Comparison of ENCODE assay signal across 25 cellular contexts in the genomic region with DNA sequence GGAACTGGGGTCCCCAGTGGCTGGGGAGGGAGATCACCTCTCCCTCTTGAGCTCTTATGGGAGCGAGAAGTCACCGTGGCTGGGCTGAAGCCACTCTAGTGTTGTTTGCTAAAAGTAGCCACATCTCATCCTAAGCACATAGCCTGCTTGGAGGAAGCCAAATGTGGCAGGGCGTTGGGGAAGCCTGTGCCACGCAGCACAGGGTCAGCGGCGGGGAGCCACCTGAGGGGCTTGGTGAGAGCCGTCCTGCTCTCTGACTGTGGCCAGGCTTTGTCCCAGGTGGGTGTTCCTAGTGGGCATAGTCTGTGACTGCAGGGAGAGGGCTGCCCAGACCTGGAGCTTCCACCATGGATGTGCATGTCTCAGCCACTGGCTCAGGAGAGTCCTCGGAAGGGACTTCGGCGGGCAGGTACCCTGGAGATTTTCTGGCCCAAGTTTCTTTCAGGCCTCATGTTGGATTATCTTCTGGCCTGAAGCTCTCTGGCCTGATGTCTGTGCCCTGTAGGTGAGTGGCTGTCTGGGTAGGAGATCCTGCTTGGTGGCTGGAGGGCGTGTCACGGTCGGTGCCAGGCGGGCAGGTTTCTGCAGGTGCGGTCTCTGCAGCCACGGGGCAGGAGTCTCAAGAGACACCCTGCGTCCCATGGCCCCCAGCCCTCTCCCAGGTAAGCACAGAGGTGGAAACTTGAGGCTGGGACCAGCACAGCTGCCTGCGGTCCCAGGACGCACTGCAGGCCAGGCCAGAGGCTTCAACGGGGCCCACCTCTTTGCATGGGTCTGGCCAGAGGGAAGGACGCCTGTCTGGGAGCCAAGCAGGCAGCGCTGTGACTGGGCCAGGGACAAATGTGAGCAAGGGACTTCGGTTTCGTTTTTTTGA. TPM values are rescaled to one million over a fixed set of nuclear protein-coding genes. Genes with fewer than 3 reads are reported as not detected.
A peak's percentile ranks its signal among the peaks of the same experiment; 100 is the strongest.
DNase-seq lines count a peak whose midpoint lies in the region; ATAC-seq, FAIRE-seq and TF ChIP-seq lines count a peak whose summit lies in the region.
"Had no signal": no experiment of that assay in that cellular context is flagged by ENCODE, and none has a peak within 500 bp of the region (broad histone marks: within the 10 kb centered on the region; RNA-seq: fewer than 3 reads in every experiment).

No MANE protein-coding gene starts in this region.

- H2BK15ac ChIP-seq in H1 (ENCODE audit: low read length) = no peak overlapping the region

- no peaks in the 10 kb centered on the region for H3K4me1 Mint-ChIP-seq in CD14-positive monocyte
- no peaks in the 10 kb centered on the region for H3K4me1 Mint-ChIP-seq in T-helper 2 cell treated with Interferon-gamma antibody and Interleukin-4, amounts not matched to agents 5 μg/mL and 100 μg/mL, for 36 hours (ENCODE audit: low read depth)
- H3K4me1 Mint-ChIP-seq in stimulated activated naive B cell treated with anti-CD40 and anti-IgM and Interleukin-4, amounts not matched to agents 10 μg/mL and 1 μg/mL and 100 μg/mL, for 72 hours = peaks cover 0 to 4% of the 10 kb centered on the region in 2 donors
- H3K4me1 Mint-ChIP-seq: CD8-positive, alpha-beta memory T cell had no signal

- no peak overlapping the region for H2BK20ac ChIP-seq in H1 (ENCODE audit: low read length)

- H4K8ac ChIP-seq in H1 (ENCODE audit: extremely low read depth, insufficient read depth, low read length) = peak overlapping the region; percentile 62; the same call in 1 of the 2 replicates

- H3K9me3 Mint-ChIP-seq in CD14-positive monocyte = peaks cover 0 to 2% (median 0%) of the 10 kb centered on the region in 7 donors
- no peaks in the 10 kb centered on the region for H3K9me3 Mint-ChIP-seq in T-helper 2 cell treated with Interferon-gamma antibody and Interleukin-4, amounts not matched to agents 5 μg/mL and 100 μg/mL, for 36 hours
- H3K9me3 Mint-ChIP-seq in stimulated activated naive B cell treated with anti-CD40 and anti-IgM and Interleukin-4, amounts not matched to agents 10 μg/mL and 1 μg/mL and 100 μg/mL, for 72 hours = no peaks in the 10 kb centered on the region
- H3K9me3 Mint-ChIP-seq: CD8-positive, alpha-beta memory T cell; stimulated activated memory B cell treated with anti-CD40 and anti-IgM and Interleukin-4, amounts not matched to agents 10 μg/mL and 1 μg/mL and 100 μg/mL, for 72 hours had no signal

- CTCF ChIA-PET in H1 (lab: Charles Lee; ENCODE audit: partially characterized antibody) = interaction anchor here (0.9 to 2.1 kb wide), 9 partner anchors 11 to 168 kb away, joined by 3 to 8 read pairs (median 3); a partner anchor contains a TSS

- H3K4ac ChIP-seq in H1 (replicated peaks; ENCODE audit: insufficient read length, low read depth, low read length) = no peak overlapping the region

- no peaks in the 10 kb centered on the region for H3K23me2 ChIP-seq in H1 (ENCODE audit: low read depth, low read length)

- ATAC-seq in sciatic nerve (peak; percentile 31), HG02798 (IDR thresholded peaks at IDR 0.05; ENCODE audit: poor library complexity, unreplicated experiment) (no peak)
- ATAC-seq in stimulated activated naive B cell treated with anti-CD40 and anti-IgM and Interleukin-4, amounts not matched to agents 10 μg/mL and 1 μg/mL and 100 μg/mL, for 72 hours (replicated peaks) = no peak
- ATAC-seq: stimulated activated memory B cell treated with anti-CD40 and anti-IgM and Interleukin-4, amounts not matched to agents 10 μg/mL and 1 μg/mL and 100 μg/mL, for 72 hours had no signal

- no peak overlapping the region for H2AK5ac ChIP-seq in H1 (ENCODE audit: low read depth, low read length)

- H4K91ac ChIP-seq in H1 (replicated peaks; ENCODE audit: insufficient read length, low read length) = no peak overlapping the region

- H4K20me1 ChIP-seq in H1 (replicated peaks in 1 of 2; ENCODE audit: control insufficient read depth in 1 of 2, insufficient read depth in 2 of 2, low read length in 2 of 2) = no peaks in the 10 kb centered on the region

- no peaks in the 10 kb centered on the region for H3K79me1 ChIP-seq in H1 (ENCODE audit: low read depth, low read length)

- H3K27ac ChIP-seq in H1 (ENCODE audit: low read depth, low read length) (no peak overlapping the region), kidney (ENCODE audit: low read depth in 2 of 2, low read length in 2 of 2) (no peak overlapping the region)
- H3K27ac ChIP-seq: ovary, transverse colon had no signal

- H3K36me3 Mint-ChIP-seq in CD14-positive monocyte = no peaks in the 10 kb centered on the region
- no peaks in the 10 kb centered on the region for H3K36me3 Mint-ChIP-seq in T-helper 2 cell treated with Interferon-gamma antibody and Interleukin-4, amounts not matched to agents 5 μg/mL and 100 μg/mL, for 36 hours (ENCODE audit: low read depth)
- no peaks in the 10 kb centered on the region for H3K36me3 Mint-ChIP-seq in stimulated activated naive B cell treated with anti-CD40 and anti-IgM and Interleukin-4, amounts not matched to agents 10 μg/mL and 1 μg/mL and 100 μg/mL, for 72 hours
- H3K36me3 Mint-ChIP-seq: CD8-positive, alpha-beta memory T cell; stimulated activated memory B cell treated with anti-CD40 and anti-IgM and Interleukin-4, amounts not matched to agents 10 μg/mL and 1 μg/mL and 100 μg/mL, for 72 hours had no signal

- no peak overlapping the region for H3K4me2 ChIP-seq in H1 (ENCODE audit: insufficient read depth in 1 of 2, low read depth in 2 of 2, low read length in 2 of 2)

- no peaks in the 10 kb centered on the region for H3K27me3 ChIP-seq in H1 (replicated peaks in 1 of 4; ENCODE audit: control insufficient read depth in 3 of 4, extremely low read depth in 1 of 4, insufficient read depth in 3 of 4, low read length in 3 of 4)
- H3K27me3 ChIP-seq: ovary, transverse colon had no signal

- no peak overlapping the region for H2BK120ac ChIP-seq in H1 (replicated peaks; ENCODE audit: low read depth, low read length)

- no peak overlapping the region for H2AFZ ChIP-seq in H1 (ENCODE audit: low read length)

- H3K9me3 ChIP-seq in H1 (ENCODE audit: insufficient read depth in 2 of 2, low read depth in 1 of 2, low read length in 1 of 2) (no peaks in the 10 kb centered on the region), kidney (ENCODE audit: control insufficient read depth in 1 of 2, low read length in 2 of 2) (no peaks in the 10 kb centered on the region)
- H3K9me3 ChIP-seq: ovary, transverse colon had no signal

- POLR2A ChIA-PET in H1 (lab: Charles Lee; ENCODE audit: partially characterized antibody) = interaction anchor here (1.0 kb wide), 1 partner anchor 27 kb away, joined by 3 read pairs; no protein-coding TSS in a partner anchor

- no peak overlapping the region for H3K27ac Mint-ChIP-seq in CD14-positive monocyte
- H3K27ac Mint-ChIP-seq in T-helper 2 cell treated with Interferon-gamma antibody and Interleukin-4, amounts not matched to agents 5 μg/mL and 100 μg/mL, for 36 hours = no peak overlapping the region
- no peak overlapping the region for H3K27ac Mint-ChIP-seq in stimulated activated naive B cell treated with anti-CD40 and anti-IgM and Interleukin-4, amounts not matched to agents 10 μg/mL and 1 μg/mL and 100 μg/mL, for 72 hours
- H3K27ac Mint-ChIP-seq: stimulated activated memory B cell treated with anti-CD40 and anti-IgM and Interleukin-4, amounts not matched to agents 10 μg/mL and 1 μg/mL and 100 μg/mL, for 72 hours had no signal

- H3K4me3 ChIP-seq in H1 (ENCODE audit: extremely low read depth in 1 of 4, insufficient read depth in 2 of 4, low read depth in 3 of 4, low read length in 4 of 4) (no peak overlapping the region), kidney (ENCODE audit: low read length in 2 of 2) (no peak overlapping the region)
- H3K4me3 ChIP-seq: ovary, transverse colon had no signal

- no peaks in the 10 kb centered on the region for H3K4me1 ChIP-seq in H1 (replicated peaks in 1 of 4; ENCODE audit: control insufficient read depth in 3 of 4, insufficient read depth in 4 of 4, low read length in 3 of 4)
- peaks cover 0 to 2% of the 10 kb centered on the region in 2 donors for H3K4me1 ChIP-seq in kidney (ENCODE audit: control insufficient read depth in 1 of 2, insufficient read depth in 1 of 2, low read depth in 1 of 2, low read length in 2 of 2)
- H3K4me1 ChIP-seq: transverse colon had no signal

- H3K23ac ChIP-seq in H1 (ENCODE audit: insufficient read length) = no peak overlapping the region

- no peak overlapping the region for H3K18ac ChIP-seq in H1 (ENCODE audit: extremely low read depth, low read length)

- H3K9ac ChIP-seq in H1 (replicated peaks in 1 of 4; ENCODE audit: extremely low read depth in 1 of 4, low read depth in 3 of 4, low read length in 3 of 4) (no peak overlapping the region), kidney (ENCODE audit: low read length in 2 of 2) (no peak overlapping the region)

- TF ChIP-seq RAD21 in H1 (IDR thresholded peaks at IDR 0.05 in 1 of 2, conservative IDR thresholded peaks at IDR 0.05 in 1 of 2; ENCODE audit: low read depth in 2 of 2, low read length in 2 of 2) = no peak

- no peak overlapping the region for H3K14ac ChIP-seq in H1 (ENCODE audit: insufficient read length)

- H2BK5ac ChIP-seq in H1 (ENCODE audit: low read depth, low read length) = no peak overlapping the region

- peaks cover 2 to 6% (median 5%) of the 10 kb centered on the region in 3 donors for H3K27me3 Mint-ChIP-seq in CD14-positive monocyte (ENCODE audit: low read depth in 3 of 3)
- no peaks in the 10 kb centered on the region for H3K27me3 Mint-ChIP-seq in T-helper 2 cell treated with Interferon-gamma antibody and Interleukin-4, amounts not matched to agents 5 μg/mL and 100 μg/mL, for 36 hours (ENCODE audit: low read depth)
- no peaks in the 10 kb centered on the region for H3K27me3 Mint-ChIP-seq in stimulated activated naive B cell treated with anti-CD40 and anti-IgM and Interleukin-4, amounts not matched to agents 10 μg/mL and 1 μg/mL and 100 μg/mL, for 72 hours
- H3K27me3 Mint-ChIP-seq: CD8-positive, alpha-beta memory T cell; stimulated activated memory B cell treated with anti-CD40 and anti-IgM and Interleukin-4, amounts not matched to agents 10 μg/mL and 1 μg/mL and 100 μg/mL, for 72 hours had no signal

- H3K36me3 ChIP-seq in H1 (ENCODE audit: control insufficient read depth in 2 of 4, insufficient read depth in 4 of 4, low read length in 3 of 4) = no peaks in the 10 kb centered on the region
- no peaks in the 10 kb centered on the region for H3K36me3 ChIP-seq in kidney (ENCODE audit: control insufficient read depth in 1 of 2, insufficient read depth in 2 of 2, low read length in 2 of 2)
- H3K36me3 ChIP-seq: ovary, transverse colon had no signal

- TF ChIP-seq CTCF in CD14-positive monocyte (IDR thresholded peaks at IDR 0.05) (no peak), H1 (IDR thresholded peaks at IDR 0.05; ENCODE audit: control extremely low read depth in 1 of 3, insufficient read depth in 1 of 3, low read depth in 1 of 3, low read length in 3 of 3) (no peak), kidney (IDR thresholded peaks at IDR 0.05; ENCODE audit: borderline replicate concordance, extremely low read depth, insufficient read depth) (no peak)

- no peaks in the 10 kb centered on the region for H3K79me2 ChIP-seq in H1 (ENCODE audit: control insufficient read depth in 1 of 2, insufficient read depth in 2 of 2, low read length in 2 of 2)

- H3K4me3 Mint-ChIP-seq in CD14-positive monocyte = no peak overlapping the region
- H3K4me3 Mint-ChIP-seq in T-helper 2 cell treated with Interferon-gamma antibody and Interleukin-4, amounts not matched to agents 5 μg/mL and 100 μg/mL, for 36 hours = no peak overlapping the region
- H3K4me3 Mint-ChIP-seq in stimulated activated naive B cell treated with anti-CD40 and anti-IgM and Interleukin-4, amounts not matched to agents 10 μg/mL and 1 μg/mL and 100 μg/mL, for 72 hours = no peak overlapping the region
- H3K4me3 Mint-ChIP-seq: CD8-positive, alpha-beta memory T cell; stimulated activated memory B cell treated with anti-CD40 and anti-IgM and Interleukin-4, amounts not matched to agents 10 μg/mL and 1 μg/mL and 100 μg/mL, for 72 hours had no signal

- WGBS in H1 (ENCODE audit: extremely low coverage in 1 of 2, insufficient coverage in 1 of 2, insufficient read length in 1 of 2, insufficient replicate concordance in 2 of 2, low coverage in 1 of 2, low lambda C conversion rate in 2 of 2, missing lambda C conversion rate in 1 of 2), 2 experiments = 95% methylated on average over 24 of the region's 24 CpGs; no CpG with 5 or more reads in 1 of the 2 experiments

- no peak for TF ChIP-seq EP300 in H1 (IDR thresholded peaks at IDR 0.05; ENCODE audit: borderline replicate concordance in 1 of 2, low read depth in 2 of 2, low read length in 2 of 2)

- no peak for FAIRE-seq in H1 (lab: Jason Lieb, UNC)
- no peak for FAIRE-seq in kidney (lab: Jason Lieb, UNC)
- FAIRE-seq: GM18507, keratinocyte had no signal

- no peak overlapping the region for H4K5ac ChIP-seq in H1 (ENCODE audit: insufficient read length, low read depth, low read length)

- DNase-seq in CD14-positive monocyte (ENCODE audit: low spot score) = peak; percentile 34
- DNase-seq in H1 (ENCODE audit: low read depth in 1 of 2, low spot score in 2 of 2) = no peak
- peak; percentile 62 for DNase-seq in kidney
- DNase-seq in sciatic nerve (ENCODE audit: low spot score) = no peak
- DNase-seq in T-helper 2 cell treated with Interferon-gamma antibody and Interleukin-4, amounts not matched to agents 5 μg/mL and 100 μg/mL, for 36 hours (ENCODE audit: low spot score) = no peak
- no peak for DNase-seq in stimulated activated naive B cell treated with anti-CD40 and anti-IgM and Interleukin-4, amounts not matched to agents 10 μg/mL and 1 μg/mL and 100 μg/mL, for 72 hours
- no peak for DNase-seq in occipital lobe (lab: John Stamatoyannopoulos, UW)
- DNase-seq: ACHN; activated CD4-positive, alpha-beta T cell treated with anti-CD3 and anti-CD28 coated beads, Interleukin-2, amount 50 U/mL, for 1 hour; activated T-cell treated with anti-CD3 and anti-CD28 coated beads for 4 hours; amygdala; cerebellar nuclear complex; DND-41; effector memory CD4-positive, alpha-beta T cell; GOT3; NCI-H1930; NCI-H446; SW 1271; transverse colon had no signal

- no peak overlapping the region for H2BK12ac ChIP-seq in H1 (ENCODE audit: low read depth, low read length)

- intact Hi-C loops in CD14-positive monocyte (cut with micrococcal nuclease) = no loop called here
- intact Hi-C loops in kidney (cut with DNase I) = no loop called here
- intact Hi-C loops in sciatic nerve (cut with DNase I) = no loop called here

- H3K56ac ChIP-seq in H1 (replicated peaks; ENCODE audit: insufficient read length, low read depth, low read length) = no peak overlapping the region

- no peak for TF ChIP-seq POLR2A in H1 (IDR thresholded peaks at IDR 0.05; ENCODE audit: control extremely low read depth in 1 of 2, low read depth in 2 of 2, low read length in 2 of 2)

RNA-seq across cellular contexts. Expression of a gene that starts 38.8 kb away (rescaled TPM):
- polyA plus RNA-seq in CD14-positive monocyte = 1 to 10 TPM; 1.5 to 1.7 TPM
- 9.1 and 10.5 TPM in 2 replicates for total RNA-seq in H1 (2021; fragmentation: NEBNext Ultra II Directional; extraction: Animal tissue kit (Norgen Biotek cat#: 25700))
- 5.0 and 7.6 TPM in 2 replicates for polyA plus RNA-seq in H1 (2011; rRNA removed)
- 6.9 TPM for polyA plus RNA-seq in H1 (2011; cell fraction: cytosol; rRNA removed)
- 15.8 TPM for polyA plus RNA-seq in H1 (2011; cell fraction: nucleus; rRNA removed)
- 4.3 to 8.9 TPM (median 7.8 TPM) in 4 replicates for polyA plus RNA-seq in H1 (2012, experiment 1 of 2)
- 2.9 TPM for polyA plus RNA-seq in H1 (2012, experiment 2 of 2)
- polyA plus RNA-seq in H1 (2013, experiment 1 of 2) = 3.5 TPM
- 3.7 TPM for polyA plus RNA-seq in H1 (2013, experiment 2 of 2)
- polyA minus RNA-seq in H1 (2011; rRNA and poly(A)+ RNA removed) = 9.2 and 11.9 TPM in 2 replicates
- polyA minus RNA-seq in H1 (2011; cell fraction: cytosol; rRNA and poly(A)+ RNA removed) = 7.9 TPM
- polyA minus RNA-seq in H1 (2011; cell fraction: nucleus; rRNA and poly(A)+ RNA removed) = 14.4 TPM
- total RNA-seq in kidney = 24.7 TPM
- polyA plus RNA-seq in kidney (ENCODE audit: insufficient read depth, low read depth, low replicate concordance) = 9.0 TPM
- 16.4 TPM for total RNA-seq in sciatic nerve
- 13.1 TPM for total RNA-seq in occipital lobe

RNA-seq across cellular contexts. Expression of a gene that starts 39.1 kb away (rescaled TPM):
- polyA plus RNA-seq in CD14-positive monocyte (100 to 1,000 TPM; 193 to 235 TPM), H1 (2011; rRNA removed) (120 and 134 TPM in 2 replicates), kidney (ENCODE audit: insufficient read depth, low read depth, low replicate concordance) (158 TPM)
- total RNA-seq in H1 (2021; fragmentation: NEBNext Ultra II Directional; extraction: Animal tissue kit (Norgen Biotek cat#: 25700)) = 92.0 and 102 TPM in 2 replicates
- polyA plus RNA-seq in H1 (2011; cell fraction: cytosol; rRNA removed) = 93.7 TPM
- polyA plus RNA-seq in H1 (2011; cell fraction: nucleus; rRNA removed) = 63.8 TPM
- 70.3 to 94.7 TPM (median 80.1 TPM) in 4 replicates for polyA plus RNA-seq in H1 (2012, experiment 1 of 2)
- polyA plus RNA-seq in H1 (2012, experiment 2 of 2) = 37.7 TPM
- 96.9 TPM for polyA plus RNA-seq in H1 (2013, experiment 1 of 2)
- polyA plus RNA-seq in H1 (2013, experiment 2 of 2) = 106 TPM
- polyA minus RNA-seq in H1 (2011; rRNA and poly(A)+ RNA removed) = 133 and 151 TPM in 2 replicates
- polyA minus RNA-seq in H1 (2011; cell fraction: cytosol; rRNA and poly(A)+ RNA removed) = 34.6 TPM
- 20.3 TPM for polyA minus RNA-seq in H1 (2011; cell fraction: nucleus; rRNA and poly(A)+ RNA removed)
- total RNA-seq in kidney (162 TPM), sciatic nerve (87.3 TPM), occipital lobe (34.5 TPM)

RNA-seq across cellular contexts. Expression of a gene that starts 59.8 kb away (rescaled TPM):
- polyA plus RNA-seq in CD14-positive monocyte = 10 to 100 TPM in 1 of 2 donors, 1 to 10 TPM in 1; 8.2 to 10.5 TPM
- total RNA-seq in H1 (2021; fragmentation: NEBNext Ultra II Directional; extraction: Animal tissue kit (Norgen Biotek cat#: 25700)) = 24.3 and 24.7 TPM in 2 replicates
- polyA plus RNA-seq in H1 (2011; rRNA removed) = 26.9 and 37.3 TPM in 2 replicates
- 29.9 TPM for polyA plus RNA-seq in H1 (2011; cell fraction: cytosol; rRNA removed)
- 42.6 TPM for polyA plus RNA-seq in H1 (2011; cell fraction: nucleus; rRNA removed)
- 16.5 to 25.6 TPM (median 24.1 TPM) in 4 replicates for polyA plus RNA-seq in H1 (2012, experiment 1 of 2)
- polyA plus RNA-seq in H1 (2012, experiment 2 of 2) = 26.0 TPM
- 13.3 TPM for polyA plus RNA-seq in H1 (2013, experiment 1 of 2)
- polyA plus RNA-seq in H1 (2013, experiment 2 of 2) = 13.7 TPM
- polyA minus RNA-seq in H1 (2011; rRNA and poly(A)+ RNA removed) = 10.7 and 13.6 TPM in 2 replicates
- 19.8 TPM for polyA minus RNA-seq in H1 (2011; cell fraction: cytosol; rRNA and poly(A)+ RNA removed)
- polyA minus RNA-seq in H1 (2011; cell fraction: nucleus; rRNA and poly(A)+ RNA removed) = 22.3 TPM
- 25.6 TPM for total RNA-seq in kidney
- 26.8 TPM for polyA plus RNA-seq in kidney (ENCODE audit: insufficient read depth, low read depth, low replicate concordance)
- total RNA-seq in sciatic nerve = 18.1 TPM
- total RNA-seq in occipital lobe = 21.2 TPM

Comparison
In these comparisons a context has a peak if more than half of its experiments do, and no peak if none do; other contexts are left out.
1. DNase-seq: peak in CD14-positive monocyte (single experiment) and kidney (single experiment); none in H1 (0 of 2), sciatic nerve (single experiment), T-helper 2 cell treated with Interferon-gamma antibody and Interleukin-4, amounts not matched to agents 5 μg/mL and 100 μg/mL, for 36 hours (single experiment), stimulated activated naive B cell treated with anti-CD40 and anti-IgM and Interleukin-4, amounts not matched to agents 10 μg/mL and 1 μg/mL and 100 μg/mL, for 72 hours (single experiment) and occipital lobe (single experiment).